ENCODE assay signal across 9 cellular contexts in genomic region chr11:3022300-3022967, GRCh38. TPM values are rescaled to one million over a fixed set of nuclear protein-coding genes. Genes with fewer than 3 reads are reported as not detected.
DNase-seq lines count a peak whose midpoint lies in the region; ATAC-seq lines count a peak whose summit lies in the region.
"Had no signal": no experiment of that assay in that cellular context is flagged by ENCODE, and none has a peak within 500 bp of the region (broad histone marks: within the 10 kb centered on the region; RNA-seq: fewer than 3 reads in every experiment).

No MANE protein-coding gene starts in this region.

- H3K4me1 ChIP-seq in mesenchymal stem cell (ENCODE audit: control insufficient read depth, insufficient read depth, low read depth, low read length) = peaks cover 13% of the 10 kb centered on the region

- peak overlapping the region in 1 of 2 experiments; percentile 44 for H3K14ac ChIP-seq in mesenchymal stem cell (ENCODE audit: low read length in 2 of 2)

- no peak overlapping the region for H3K23ac ChIP-seq in mesenchymal stem cell (ENCODE audit: low read length in 2 of 2)

- H3K27ac ChIP-seq in mesenchymal stem cell (ENCODE audit: low read length, poor library complexity, severe bottlenecking) = peak overlapping the region; percentile 27
- H3K27ac ChIP-seq: pancreas had no signal

- peaks cover 30% of the 10 kb centered on the region for H3K79me1 ChIP-seq in mesenchymal stem cell (replicated peaks; ENCODE audit: low read length, poor library complexity, severe bottlenecking)

- peaks cover 57 to 80% of the 10 kb centered on the region in 2 experiments for H3K36me3 ChIP-seq in mesenchymal stem cell (ENCODE audit: control insufficient read depth in 1 of 2, insufficient read depth in 2 of 2, low read depth in 1 of 2, low read length in 2 of 2)

- H2BK12ac ChIP-seq in mesenchymal stem cell (ENCODE audit: low read length in 2 of 2) = peak overlapping the region in 1 of 2 experiments; percentile 17

- peaks cover 46% of the 10 kb centered on the region for H3K4me1 Mint-ChIP-seq in activated naive CD8-positive, alpha-beta T cell treated with anti-CD3 and anti-CD28 coated beads for 36 hours

- no peaks in the 10 kb centered on the region for H3K27me3 ChIP-seq in mesenchymal stem cell (ENCODE audit: control insufficient read depth in 1 of 2, insufficient read depth in 1 of 2, low read length in 2 of 2)
- H3K27me3 ChIP-seq: pancreas had no signal

- no peak overlapping the region for H3K4me2 ChIP-seq in mesenchymal stem cell (ENCODE audit: low read length, poor library complexity, severe bottlenecking)

- H4K8ac ChIP-seq in mesenchymal stem cell (ENCODE audit: low read length) = no peak overlapping the region

- no peak overlapping the region for H2BK15ac ChIP-seq in mesenchymal stem cell (ENCODE audit: low read depth, poor library complexity, severe bottlenecking)

- H3K4me3 ChIP-seq in mesenchymal stem cell (ENCODE audit: insufficient read depth in 1 of 2, low read depth in 1 of 2, low read length in 2 of 2) = peak overlapping the region in 1 of 2 experiments; percentile 3
- H3K4me3 ChIP-seq: pancreas had no signal

- no peak overlapping the region for H2BK5ac ChIP-seq in mesenchymal stem cell (ENCODE audit: low read depth, low read length, poor library complexity, severe bottlenecking)

- 85% methylated on average over 14 of the region's 14 CpGs for WGBS in mesenchymal stem cell

- no peaks in the 10 kb centered on the region for H3K9me3 Mint-ChIP-seq in activated naive CD8-positive, alpha-beta T cell treated with anti-CD3 and anti-CD28 coated beads for 36 hours

- H3K4ac ChIP-seq in mesenchymal stem cell (ENCODE audit: low read depth in 1 of 2, low read length in 2 of 2) = peak overlapping the region in 1 of 2 experiments; percentile 43

- H4K91ac ChIP-seq in mesenchymal stem cell (ENCODE audit: low read length) = peak overlapping the region; percentile 18

- H3K36me3 Mint-ChIP-seq in activated naive CD8-positive, alpha-beta T cell treated with anti-CD3 and anti-CD28 coated beads for 36 hours = peaks cover 36% of the 10 kb centered on the region

- peak overlapping the region; percentile 28 to 75 for H3K18ac ChIP-seq in mesenchymal stem cell (ENCODE audit: low read depth in 1 of 2, low read length in 2 of 2)

- H3K4me3 Mint-ChIP-seq in activated naive CD8-positive, alpha-beta T cell treated with anti-CD3 and anti-CD28 coated beads for 36 hours = no peak overlapping the region

- no peak overlapping the region for H2BK120ac ChIP-seq in mesenchymal stem cell (ENCODE audit: low read depth, low read length)

- no peaks in the 10 kb centered on the region for H3K27me3 Mint-ChIP-seq in activated naive CD8-positive, alpha-beta T cell treated with anti-CD3 and anti-CD28 coated beads for 36 hours

- H3K9me3 ChIP-seq in mesenchymal stem cell (ENCODE audit: control insufficient read depth, low read length) = no peaks in the 10 kb centered on the region
- H3K9me3 ChIP-seq: pancreas had no signal

- no peak for DNase-seq in activated naive CD8-positive, alpha-beta T cell treated with anti-CD3 and anti-CD28 coated beads for 36 hours
- DNase-seq in mesenchymal stem cell = peak; percentile 83
- no peak for DNase-seq in NCI-H345 treated with DMSO at 0.1 percent for 48 hours (lab: John Stamatoyannopoulos, UW; ENCODE audit: unreplicated experiment)
- no peak for DNase-seq in NCI-H2196 (lab: John Stamatoyannopoulos, UW; ENCODE audit: unreplicated experiment)
- no peak for DNase-seq in activated CD4-positive, CD25-positive, alpha-beta regulatory T cell treated with anti-CD3 and anti-CD28 coated beads, Interleukin-2, amount 50 U/mL, for 72 hours

- H3K27ac Mint-ChIP-seq in activated naive CD8-positive, alpha-beta T cell treated with anti-CD3 and anti-CD28 coated beads for 36 hours = peak overlapping the region; percentile 82

- H2AFZ ChIP-seq in mesenchymal stem cell (ENCODE audit: low read depth, low read length) = no peak overlapping the region

- H2AK5ac ChIP-seq in mesenchymal stem cell (ENCODE audit: low read length, severe bottlenecking) = peak overlapping the region; percentile 33

- H3K9ac ChIP-seq in mesenchymal stem cell (ENCODE audit: low read length) = peak overlapping the region; percentile 25

- ATAC-seq in GM19043 (IDR thresholded peaks at IDR 0.05; ENCODE audit: low read depth, unreplicated experiment) = peak; percentile 87
- ATAC-seq in HG03354 (IDR thresholded peaks at IDR 0.05; ENCODE audit: poor library complexity, severe bottlenecking, unreplicated experiment) = peak; percentile 73
- ATAC-seq in GM19328 (IDR thresholded peaks at IDR 0.05; ENCODE audit: unreplicated experiment) = no peak

RNA-seq across cellular contexts. Expression of gene NAP1L4, which starts 30.3 kb away (rescaled TPM):
- 100 to 1,000 TPM; 222 to 226 TPM for total RNA-seq in activated naive CD8-positive, alpha-beta T cell treated with anti-CD3 and anti-CD28 coated beads for 36 hours
- polyA plus RNA-seq in mesenchymal stem cell (2013, experiment 1 of 2) = 67.4 TPM
- 68.8 TPM for polyA plus RNA-seq in mesenchymal stem cell (2013, experiment 2 of 2)

RNA-seq across cellular contexts. Expression of gene CARS1, which starts 34.8 kb away (rescaled TPM):
- 100 to 1,000 TPM in 1 of 2 experiments, 10 to 100 TPM in 1; 96.6 to 101 TPM for total RNA-seq in activated naive CD8-positive, alpha-beta T cell treated with anti-CD3 and anti-CD28 coated beads for 36 hours
- polyA plus RNA-seq in mesenchymal stem cell (2013, experiment 1 of 2) = 70.6 TPM
- 69.9 TPM for polyA plus RNA-seq in mesenchymal stem cell (2013, experiment 2 of 2)
